In the genomic region with DNA sequence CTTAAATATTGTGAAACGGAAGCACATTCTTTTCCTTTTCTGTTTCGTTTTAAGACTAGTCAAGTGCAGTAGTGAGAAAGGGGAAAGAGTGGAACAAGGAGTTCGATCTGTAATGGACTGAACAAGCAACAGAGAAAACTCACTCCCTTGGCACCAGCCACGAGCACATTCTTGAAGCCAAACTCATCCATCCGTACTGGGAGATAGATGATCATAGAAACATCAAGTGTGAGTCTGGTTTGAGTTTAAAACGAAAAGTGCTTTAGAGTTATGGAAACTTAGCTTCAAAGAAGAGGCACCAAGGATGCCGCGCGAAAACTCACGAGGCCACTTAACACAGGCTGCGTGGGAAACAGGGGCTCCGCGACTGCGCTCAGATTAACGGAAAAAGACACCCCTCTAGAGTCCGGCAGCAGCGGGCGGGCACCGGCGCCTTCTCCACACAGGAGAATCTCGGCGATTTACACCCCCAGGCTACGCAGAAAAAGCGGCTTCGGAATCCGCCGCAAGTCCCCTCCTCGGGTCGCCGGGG, we compare ENCODE assay signal across 8 cellular contexts. TPM values are rescaled to one million over a fixed set of nuclear protein-coding genes. Genes with fewer than 3 reads are reported as not detected.
DNase-seq lines count a peak whose midpoint lies in the region; ATAC-seq lines count a peak whose summit lies in the region.

No MANE protein-coding gene starts in this region.

- H3K14ac ChIP-seq in mesenchymal stem cell (ENCODE audit: low read length in 2 of 2), result peak overlapping the region in 1 of 2 experiments; percentile 38

- no peak overlapping the region for H4K91ac ChIP-seq in mesenchymal stem cell (ENCODE audit: low read length)

- peak overlapping the region; percentile 83 to 87 for H3K27ac Mint-ChIP-seq in T-cell

- H3K9me3 Mint-ChIP-seq in T-cell, result no peaks in the 10 kb centered on the region

- peak overlapping the region in 1 of 2 experiments; percentile 11 for H2BK12ac ChIP-seq in mesenchymal stem cell (ENCODE audit: low read length in 2 of 2)

- no peaks in the 10 kb centered on the region for H3K27me3 ChIP-seq in mesenchymal stem cell (ENCODE audit: control insufficient read depth in 1 of 2, insufficient read depth in 1 of 2, low read length in 2 of 2)

- H3K4me1 Mint-ChIP-seq in T-cell, result peaks cover 10 to 13% (median 13%) of the 10 kb centered on the region in 3 donors

- no peaks in the 10 kb centered on the region for H3K36me3 ChIP-seq in mesenchymal stem cell (ENCODE audit: control insufficient read depth in 1 of 2, insufficient read depth in 2 of 2, low read depth in 1 of 2, low read length in 2 of 2)

- H3K4me1 ChIP-seq in mesenchymal stem cell (ENCODE audit: control insufficient read depth, insufficient read depth, low read depth, low read length), result peaks cover 27% of the 10 kb centered on the region

- H3K18ac ChIP-seq in mesenchymal stem cell (ENCODE audit: low read depth in 1 of 2, low read length in 2 of 2), result peak overlapping the region; percentile 79 to 87

- peak overlapping the region; percentile 98 for H2AFZ ChIP-seq in mesenchymal stem cell (ENCODE audit: low read depth, low read length)

- no peaks in the 10 kb centered on the region for H3K36me3 Mint-ChIP-seq in T-cell

- peak; percentile 53 for DNase-seq in G401 (ENCODE audit: low spot score)
- DNase-seq in T-cell, result peak in 19 of 34 experiments; percentile 2 to 42 (median 11)
- peak; percentile 26 for DNase-seq in effector CD8-positive, alpha-beta T cell (lab: John Stamatoyannopoulos, UW)
- DNase-seq in mesenchymal stem cell, result peak; percentile 84
- DNase-seq in cerebellum (ENCODE audit: low spot score), result no peak
- DNase-seq in activated effector memory CD4-positive, alpha-beta T cell treated with anti-CD3 and anti-CD28 coated beads, Interleukin-2, amount 50 U/mL, for 16 hours, result no peak

- ATAC-seq in HG02852 (IDR thresholded peaks at IDR 0.05; ENCODE audit: unreplicated experiment) (peak; percentile 13), T-cell (replicated peaks in 1 of 4) (peak in 3 of 4 experiments; percentile 9)

- in situ Hi-C loops in G401 (cut with HindIII; ENCODE audit: low sequenced_read_pairs), result no loop called here

- H2AK5ac ChIP-seq in mesenchymal stem cell (ENCODE audit: low read length, severe bottlenecking), result no peak overlapping the region

- peak overlapping the region; percentile 63 for H2BK15ac ChIP-seq in mesenchymal stem cell (ENCODE audit: low read depth, poor library complexity, severe bottlenecking)

- peaks cover 3% of the 10 kb centered on the region for H3K79me1 ChIP-seq in mesenchymal stem cell (replicated peaks; ENCODE audit: low read length, poor library complexity, severe bottlenecking)

- peak overlapping the region; percentile 81 to 87 (median 86) for H3K4me3 Mint-ChIP-seq in T-cell

- no peaks in the 10 kb centered on the region for H3K27me3 Mint-ChIP-seq in T-cell

- H4K8ac ChIP-seq in mesenchymal stem cell (ENCODE audit: low read length), result peak overlapping the region; percentile 84

- no peak overlapping the region for H2BK5ac ChIP-seq in mesenchymal stem cell (ENCODE audit: low read depth, low read length, poor library complexity, severe bottlenecking)

- H3K9me3 ChIP-seq in mesenchymal stem cell (ENCODE audit: control insufficient read depth, low read length), result no peaks in the 10 kb centered on the region

- H2BK120ac ChIP-seq in mesenchymal stem cell (ENCODE audit: low read depth, low read length), result no peak overlapping the region

- peak overlapping the region; percentile 72 to 73 for H3K4me3 ChIP-seq in mesenchymal stem cell (ENCODE audit: insufficient read depth in 1 of 2, low read depth in 1 of 2, low read length in 2 of 2)

- peak overlapping the region; percentile 99 for H3K4me2 ChIP-seq in mesenchymal stem cell (ENCODE audit: low read length, poor library complexity, severe bottlenecking)

- peak overlapping the region; percentile 89 for H3K9ac ChIP-seq in mesenchymal stem cell (ENCODE audit: low read length)

- POLR2A ChIA-PET in T-cell (lab: Charles Lee), result no interaction called here

- CTCF ChIA-PET in T-cell (lab: Charles Lee), result interaction anchor here in 1 of 2 donors (2.5 kb wide), 1 partner anchor 10 kb away, joined by 13 read pairs; no protein-coding TSS in a partner anchor

- peak overlapping the region in 1 of 2 experiments; percentile 7 for H3K23ac ChIP-seq in mesenchymal stem cell (ENCODE audit: low read length in 2 of 2)

- peak overlapping the region in 1 of 2 experiments; percentile 60 for H3K4ac ChIP-seq in mesenchymal stem cell (ENCODE audit: low read depth in 1 of 2, low read length in 2 of 2)

- 12% methylated on average over 28 of the region's 30 CpGs for WGBS in mesenchymal stem cell

- peak overlapping the region; percentile 82 for H3K27ac ChIP-seq in mesenchymal stem cell (ENCODE audit: low read length, poor library complexity, severe bottlenecking)
- peak overlapping the region; percentile 21 for H3K27ac ChIP-seq in temporal lobe (ENCODE audit: low read depth, low read length)

RNA-seq across cellular contexts. Expression of gene FAM53A, which starts 0.7 kb away (rescaled TPM):
- total RNA-seq in G401 (2014; rRNA removed; shearing (Covaris generic)), result 4.0 and 24.1 TPM in 2 replicates
- 1 to 10 TPM; 1.4 to 3.0 (median 1.9) TPM for total RNA-seq in T-cell
- 1.2 TPM for polyA plus RNA-seq in mesenchymal stem cell (2013, experiment 1 of 2)
- 0.95 TPM for polyA plus RNA-seq in mesenchymal stem cell (2013, experiment 2 of 2)
- total RNA-seq in temporal lobe, result 2.0 TPM
- total RNA-seq in cerebellum, result 1.6 TPM

RNA-seq across cellular contexts. Expression of gene SLBP, which starts 28.7 kb away (rescaled TPM):
- 98.5 and 101 TPM in 2 replicates for total RNA-seq in G401 (2014; rRNA removed; shearing (Covaris generic))
- total RNA-seq in T-cell (10 to 100 TPM; 30.1 to 42.3 (median 36.1) TPM), temporal lobe (32.5 TPM), cerebellum (25.5 TPM)
- 45.8 TPM for polyA plus RNA-seq in mesenchymal stem cell (2013, experiment 1 of 2)
- polyA plus RNA-seq in mesenchymal stem cell (2013, experiment 2 of 2), result 48.7 TPM

RNA-seq across cellular contexts. Expression of gene TMEM129, which starts 37.7 kb away (rescaled TPM):
- 51.6 and 91.7 TPM in 2 replicates for total RNA-seq in G401 (2014; rRNA removed; shearing (Covaris generic))
- total RNA-seq in T-cell, result 10 to 100 TPM; 22.9 to 49.4 (median 46.3) TPM
- 22.0 TPM for polyA plus RNA-seq in mesenchymal stem cell (2013, experiment 1 of 2)
- polyA plus RNA-seq in mesenchymal stem cell (2013, experiment 2 of 2), result 22.8 TPM
- 8.9 TPM for total RNA-seq in temporal lobe
- total RNA-seq in cerebellum, result 13.5 TPM

RNA-seq across cellular contexts. Expression of gene TACC3, which starts 37.9 kb away (rescaled TPM):
- 139 and 164 TPM in 2 replicates for total RNA-seq in G401 (2014; rRNA removed; shearing (Covaris generic))
- total RNA-seq in T-cell, result 100 to 1,000 TPM; 100 to 138 (median 127) TPM
- 11.9 TPM for polyA plus RNA-seq in mesenchymal stem cell (2013, experiment 1 of 2)
- polyA plus RNA-seq in mesenchymal stem cell (2013, experiment 2 of 2), result 10.9 TPM
- 3.2 TPM for total RNA-seq in temporal lobe
- total RNA-seq in cerebellum, result 8.7 TPM

Comparison
In these comparisons a context has a peak if more than half of its experiments do, and no peak if none do; other contexts are left out.
1. DNase-seq: peak in G401 (single experiment), T-cell (19 of 34), effector CD8-positive, alpha-beta T cell (single experiment) and mesenchymal stem cell (single experiment); none in cerebellum (single experiment) and activated effector memory CD4-positive, alpha-beta T cell treated with anti-CD3 and anti-CD28 coated beads, Interleukin-2, amount 50 U/mL, for 16 hours (single experiment).